ENCODE assay signal across 1 cellular context in genomic region chr6:2791124-2792050, GRCh38.
TF ChIP-seq lines count a peak whose summit lies in the region.

No MANE protein-coding gene starts in this region.

TF ChIP-seq in HepG2, 621 proteins besides CTCF, POLR2A, EP300 and RAD21 (continues in another document):
- TF ChIP-seq ZBTB25 (CRISPR knock-in tag; IDR thresholded peaks at IDR 0.05) (peak; percentile 66; the same call in 1 of the 2 replicates), SOX5 (CRISPR knock-in tag; IDR thresholded peaks at IDR 0.05; ENCODE audit: borderline replicate concordance) (no peak; the same call in 1 of the 2 replicates), ZNF644 (CRISPR knock-in tag; IDR thresholded peaks at IDR 0.05; ENCODE audit: low read depth) (no peak), ZNF775 (CRISPR knock-in tag; IDR thresholded peaks at IDR 0.05; ENCODE audit: borderline replicate concordance) (no peak), ZBTB26 (CRISPR knock-in tag; IDR thresholded peaks at IDR 0.05; ENCODE audit: borderline replicate concordance) (no peak), KLF16 (CRISPR knock-in tag; IDR thresholded peaks at IDR 0.05) (peak in 1 of 2 experiments; percentile 47; a peak in 1 of 4 replicates), ARID5B (CRISPR knock-in tag; IDR thresholded peaks at IDR 0.05) (peak; percentile 58; the same call in 1 of the 2 replicates), KAT8 (CRISPR knock-in tag; IDR thresholded peaks at IDR 0.05) (peak; percentile 61; the same call in 1 of the 2 replicates), ZBTB44 (CRISPR knock-in tag; IDR thresholded peaks at IDR 0.05) (no peak), TEAD3 (CRISPR knock-in tag; optimal IDR thresholded peaks at IDR 0.05; ENCODE audit: borderline replicate concordance) (peak; percentile 34), SNAPC2 (CRISPR knock-in tag; IDR thresholded peaks at IDR 0.05) (peak; percentile 68; the same call in 1 of the 2 replicates), HDAC2 (CRISPR knock-in tag; IDR thresholded peaks at IDR 0.05) (peak; percentile 28; the same call in 1 of the 2 replicates), REPIN1 (CRISPR knock-in tag; IDR thresholded peaks at IDR 0.05; ENCODE audit: borderline replicate concordance, low read depth) (peak; percentile 65; the same call in 1 of the 2 replicates), CCAR2 (optimal IDR thresholded peaks at IDR 0.05; ENCODE audit: low read depth, low read length) (no peak), KDM2A (CRISPR knock-in tag; IDR thresholded peaks at IDR 0.05; ENCODE audit: borderline replicate concordance, low read depth) (peak; percentile 65; the same call in 1 of the 2 replicates), TRIM24 (CRISPR knock-in tag; IDR thresholded peaks at IDR 0.05) (no peak), IRF2 (CRISPR knock-in tag; IDR thresholded peaks at IDR 0.05) (peak; percentile 73), SNAI1 (CRISPR knock-in tag; IDR thresholded peaks at IDR 0.05; ENCODE audit: borderline replicate concordance) (no peak), MIER2 (CRISPR knock-in tag; IDR thresholded peaks at IDR 0.05) (peak; percentile 50; the same call in 1 of the 2 replicates), RARG (CRISPR knock-in tag; IDR thresholded peaks at IDR 0.05; ENCODE audit: low read depth) (no peak), POGK (CRISPR knock-in tag; conservative IDR thresholded peaks at IDR 0.05) (peak; percentile 52; the same call in 1 of the 2 replicates), ZNF547 (CRISPR knock-in tag; IDR thresholded peaks at IDR 0.05) (no peak), TOPORS (CRISPR knock-in tag; IDR thresholded peaks at IDR 0.05) (peak; percentile 20; the same call in 1 of the 2 replicates), THRA (CRISPR knock-in tag; IDR thresholded peaks at IDR 0.05; ENCODE audit: borderline replicate concordance) (peak; percentile 62; the same call in 1 of the 2 replicates), TFAP4 (IDR thresholded peaks at IDR 0.05; ENCODE audit: borderline replicate concordance, low read depth) (0 out of 2 replicates have a peak, but pooled peaks have one; percentile 39), PPARG (CRISPR knock-in tag; conservative IDR thresholded peaks at IDR 0.05) (peak; percentile 55; the same call in 1 of the 2 replicates), GATAD2A (CRISPR knock-in tag; IDR thresholded peaks at IDR 0.05) (peak; percentile 69), ISX (CRISPR knock-in tag; conservative IDR thresholded peaks at IDR 0.05) (no peak), HOXA3 (CRISPR knock-in tag; IDR thresholded peaks at IDR 0.05) (peak; percentile 32; the same call in 1 of the 2 replicates), DPF2 (CRISPR knock-in tag; IDR thresholded peaks at IDR 0.05; ENCODE audit: borderline replicate concordance, low read depth) (no peak), RAD51 (IDR thresholded peaks at IDR 0.05; ENCODE audit: borderline replicate concordance) (no peak), SRF (IDR thresholded peaks at IDR 0.05; ENCODE audit: low read depth, low read length) (no peak), ZNF646 (CRISPR knock-in tag; IDR thresholded peaks at IDR 0.05) (no peak), MAX (IDR thresholded peaks at IDR 0.05) (0 out of 2 replicates have a peak, but pooled peaks have one; percentile 21), ZNF274 (CRISPR knock-in tag; IDR thresholded peaks at IDR 0.05) (no peak), ZFP90 (CRISPR knock-in tag; IDR thresholded peaks at IDR 0.05; ENCODE audit: borderline replicate concordance) (no peak), LCORL (IDR thresholded peaks at IDR 0.05) (no peak), LCORL (CRISPR knock-in tag; IDR thresholded peaks at IDR 0.05) (0 out of 2 replicates have a peak, but pooled peaks have one; percentile 41), SMYD3 (CRISPR knock-in tag; IDR thresholded peaks at IDR 0.05) (0 out of 2 replicates have a peak, but pooled peaks have one; percentile 28), GMEB2 (CRISPR knock-in tag; IDR thresholded peaks at IDR 0.05; ENCODE audit: low read depth) (no peak)
